Comparison of ENCODE assay signal across 12 cellular contexts in the genomic region with DNA sequence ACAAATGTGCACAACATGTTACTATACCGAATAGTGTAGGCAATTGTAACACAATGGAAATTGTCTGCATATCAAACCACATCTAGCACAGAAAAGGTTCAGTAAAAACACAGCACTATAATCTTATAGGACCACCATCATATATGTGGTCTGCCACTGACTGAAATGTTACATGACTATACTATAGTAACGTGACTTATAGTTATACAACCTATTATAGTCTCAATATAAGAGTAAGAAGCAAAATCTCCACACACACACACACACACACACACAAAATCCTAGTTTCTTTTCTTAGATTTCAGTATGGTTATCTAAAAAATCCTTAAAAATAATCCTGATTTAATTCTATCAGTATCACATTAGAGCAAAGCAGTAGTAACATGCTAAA.
A peak's percentile ranks its signal among the peaks of the same experiment; 100 is the strongest.
DNase-seq lines count a peak whose midpoint lies in the region; FAIRE-seq and TF ChIP-seq lines count a peak whose summit lies in the region.
"Had no signal": no experiment of that assay in that cellular context is flagged by ENCODE, and none has a peak within 500 bp of the region (broad histone marks: within the 10 kb centered on the region; RNA-seq: fewer than 3 reads in every experiment).

No MANE protein-coding gene starts in this region.

- H3K79me2 ChIP-seq in keratinocyte (ENCODE audit: control insufficient read depth, insufficient read depth, low read length): no peaks in the 10 kb centered on the region

- H3K79me1 ChIP-seq in neuronal stem cell (ENCODE audit: low read depth, low read length): no peaks in the 10 kb centered on the region

- no CpG with 5 or more reads among the region's 2 CpGs for WGBS in neuronal stem cell (ENCODE audit: extremely low coverage in 2 of 2, insufficient read length in 2 of 2, insufficient replicate concordance in 1 of 2), 2 donors

- no peaks in the 10 kb centered on the region for H4K20me1 ChIP-seq in keratinocyte (ENCODE audit: control insufficient read depth, extremely low read depth, insufficient read depth, low read length)

- no peak overlapping the region for H4K8ac ChIP-seq in neuronal stem cell (ENCODE audit: low read depth, low read length)

- no peak overlapping the region for H3K14ac ChIP-seq in neuronal stem cell (ENCODE audit: low read length)

- DNase-seq in MCF 10A (ENCODE audit: unreplicated experiment) (no peak), breast epithelium (ENCODE audit: low spot score in 2 of 2) (no peak), keratinocyte (ENCODE audit: low read depth, low spot score) (no peak), neuronal stem cell (ENCODE audit: low spot score) (no peak), caudate nucleus (lab: John Stamatoyannopoulos, UW) (no peak)
- no peak for DNase-seq in effector CD4-positive, alpha-beta T cell
- DNase-seq: CD8-positive, alpha-beta memory T cell; H7; Kasumi-1; NCI-H526 treated with DMSO at 0.1 percent for 48 hours had no signal

- TF ChIP-seq POLR2A in breast epithelium (IDR thresholded peaks at IDR 0.05): no peak

- POLR2A ChIA-PET in MCF 10A (lab: Yijun Ruan, JAX): interaction anchor here (1.0 to 1.7 kb wide), 2 partner anchors 12 to 496 kb away, joined by 5 to 11 read pairs; a partner anchor contains a TSS

- H3K23ac ChIP-seq in neuronal stem cell (ENCODE audit: low read depth, low read length, poor library complexity): no peak overlapping the region

- no peak overlapping the region for H2BK15ac ChIP-seq in neuronal stem cell (ENCODE audit: low read length)

- H3K27ac ChIP-seq in breast epithelium: no peak overlapping the region
- H3K27ac ChIP-seq in VCaP: peak overlapping the region; percentile 93
- H3K27ac ChIP-seq in keratinocyte (ENCODE audit: control insufficient read depth, insufficient read depth, low read length): peak overlapping the region; percentile 90
- no peak overlapping the region for H3K27ac ChIP-seq in neuronal stem cell (replicated peaks; ENCODE audit: low read length)
- H3K27ac ChIP-seq in caudate nucleus (ENCODE audit: low read depth, low read length): no peak overlapping the region
- H3K27ac ChIP-seq: SK-N-MC had no signal

- H3K9ac ChIP-seq in keratinocyte (ENCODE audit: control insufficient read depth, extremely low read depth, insufficient read depth, low read length) (peak overlapping the region; percentile 40), neuronal stem cell (ENCODE audit: low read depth, low read length, poor library complexity) (no peak overlapping the region)

- H3K36me3 ChIP-seq in breast epithelium: no peaks in the 10 kb centered on the region
- H3K36me3 ChIP-seq in keratinocyte (ENCODE audit: control insufficient read depth in 2 of 2, extremely low read depth in 1 of 2, insufficient read depth in 2 of 2, low read length in 2 of 2): no peaks in the 10 kb centered on the region
- peaks cover 0 to 7% of the 10 kb centered on the region in 2 donors for H3K36me3 ChIP-seq in neuronal stem cell (replicated peaks in 1 of 2; ENCODE audit: control insufficient read depth in 2 of 2, insufficient read depth in 2 of 2, low read length in 2 of 2)

- H3K18ac ChIP-seq in neuronal stem cell (ENCODE audit: low read length): no peak overlapping the region

- dilution Hi-C loops in keratinocyte (cut with MboI; ENCODE audit: extremely low pct_ligation_motif_present, low sequenced_read_pairs): no loop called here

- H3K27me3 ChIP-seq in breast epithelium: no peaks in the 10 kb centered on the region
- no peaks in the 10 kb centered on the region for H3K27me3 ChIP-seq in keratinocyte (ENCODE audit: control insufficient read depth, extremely low read depth, insufficient read depth, low read length)
- no peaks in the 10 kb centered on the region for H3K27me3 ChIP-seq in neuronal stem cell (ENCODE audit: control insufficient read depth in 3 of 3, insufficient read depth in 3 of 3, low read depth in 1 of 3, low read length in 3 of 3)

- CTCF ChIA-PET in MCF 10A (lab: Yijun Ruan, JAX): no interaction called here

- H3K4me3 ChIP-seq in breast epithelium (no peak overlapping the region), keratinocyte (ENCODE audit: control insufficient read depth in 2 of 3, extremely low read depth in 1 of 3, insufficient read depth in 2 of 3, low read depth in 1 of 3, low read length in 3 of 3) (no peak overlapping the region), neuronal stem cell (ENCODE audit: low read length in 2 of 2) (no peak overlapping the region)
- H3K4me3 ChIP-seq: SK-N-MC had no signal

- no TSS peak for BruUV-seq in MCF 10A (replicated peaks; lab: Mats Ljungman, UMichigan)

- no peak overlapping the region for H3K4me3 Mint-ChIP-seq in MCF 10A (ENCODE audit: unreplicated experiment)

- H3K27ac Mint-ChIP-seq in MCF 10A (ENCODE audit: low read depth, unreplicated experiment): peak overlapping the region; percentile 22

- H2BK5ac ChIP-seq in neuronal stem cell (ENCODE audit: low read length): no peak overlapping the region

- no peak overlapping the region for H2BK12ac ChIP-seq in neuronal stem cell (ENCODE audit: low read length)

- no peak overlapping the region for H2BK120ac ChIP-seq in neuronal stem cell (ENCODE audit: low read depth, low read length)

- H2AFZ ChIP-seq in keratinocyte (ENCODE audit: control insufficient read depth, low read length): no peak overlapping the region
- H2AFZ ChIP-seq in neuronal stem cell (ENCODE audit: low read length): no peak overlapping the region

- H3K4me1 Mint-ChIP-seq in MCF 10A (ENCODE audit: insufficient read depth, unreplicated experiment): peaks cover 25% of the 10 kb centered on the region

- H3K36me3 Mint-ChIP-seq in MCF 10A (ENCODE audit: insufficient read depth, unreplicated experiment): peaks cover 29% of the 10 kb centered on the region

- intact Hi-C loops in MCF 10A (cut with micrococcal nuclease): loop anchor here (5.0 kb wide), 1 partner anchor 61 kb away; no protein-coding TSS in a partner anchor
- intact Hi-C loops in breast epithelium (cut with DNase I; ENCODE audit: low total_unique reads): no loop called here

- H3K4me1 ChIP-seq in breast epithelium: no peaks in the 10 kb centered on the region
- H3K4me1 ChIP-seq in keratinocyte (ENCODE audit: control insufficient read depth, extremely low read depth, insufficient read depth, low read length): peaks cover 40% of the 10 kb centered on the region
- no peaks in the 10 kb centered on the region for H3K4me1 ChIP-seq in neuronal stem cell (ENCODE audit: control insufficient read depth in 2 of 2, insufficient read depth in 1 of 2, low read depth in 1 of 2, low read length in 2 of 2)

- H3K9me3 ChIP-seq in breast epithelium (no peaks in the 10 kb centered on the region), keratinocyte (ENCODE audit: control insufficient read depth, low read depth, low read length) (no peaks in the 10 kb centered on the region), neuronal stem cell (replicated peaks in 1 of 2; ENCODE audit: control insufficient read depth in 2 of 2, insufficient read depth in 1 of 2, low read depth in 1 of 2, low read length in 2 of 2) (peaks cover 0 to 2% of the 10 kb centered on the region in 2 donors)

- H4K91ac ChIP-seq in neuronal stem cell (ENCODE audit: low read depth, low read length, poor library complexity): no peak overlapping the region

- no peak for FAIRE-seq in keratinocyte (lab: Jason Lieb, UNC)

- H3K4ac ChIP-seq in neuronal stem cell (ENCODE audit: low read length): no peak overlapping the region

- H3K27me3 Mint-ChIP-seq in MCF 10A (ENCODE audit: insufficient read depth, unreplicated experiment): no peaks in the 10 kb centered on the region
- H3K27me3 Mint-ChIP-seq: CD8-positive, alpha-beta memory T cell had no signal

- no peaks in the 10 kb centered on the region for H3K9me1 ChIP-seq in keratinocyte (ENCODE audit: control insufficient read depth, extremely low read depth, insufficient read depth, low read length)

- TF ChIP-seq CTCF in MCF 10A (IDR thresholded peaks at IDR 0.05; ENCODE audit: unreplicated experiment): no peak
- no peak for TF ChIP-seq CTCF in breast epithelium (IDR thresholded peaks at IDR 0.05)
- no peak for TF ChIP-seq CTCF in VCaP (conservative IDR thresholded peaks at IDR 0.05)
- no peak for TF ChIP-seq CTCF in keratinocyte (optimal IDR thresholded peaks at IDR 0.05 in 1 of 3, IDR thresholded peaks at IDR 0.05 in 1 of 3, conservative IDR thresholded peaks at IDR 0.05 in 1 of 3; ENCODE audit: extremely low read depth in 1 of 3, insufficient read depth in 2 of 3, low read length in 3 of 3)

- H3K4me2 ChIP-seq in keratinocyte (ENCODE audit: control insufficient read depth, extremely low read depth, insufficient read depth, low read depth, low read length): peak overlapping the region; percentile 71
- H3K4me2 ChIP-seq in neuronal stem cell (ENCODE audit: insufficient read depth, low read length, poor library complexity, severe bottlenecking): no peak overlapping the region

- H3K9me3 Mint-ChIP-seq in MCF 10A (ENCODE audit: unreplicated experiment): no peaks in the 10 kb centered on the region

- H2AK5ac ChIP-seq in neuronal stem cell (ENCODE audit: low read depth, low read length): no peak overlapping the region

Comparison
In these comparisons a context has a peak if more than half of its experiments do, and no peak if none do; other contexts are left out.
1. H3K27ac ChIP-seq: peak in VCaP (single experiment) and keratinocyte (single experiment); none in breast epithelium (0 of 2), neuronal stem cell (single experiment) and caudate nucleus (single experiment).